1 cellular context compared by ENCODE assay signal in the genomic region with DNA sequence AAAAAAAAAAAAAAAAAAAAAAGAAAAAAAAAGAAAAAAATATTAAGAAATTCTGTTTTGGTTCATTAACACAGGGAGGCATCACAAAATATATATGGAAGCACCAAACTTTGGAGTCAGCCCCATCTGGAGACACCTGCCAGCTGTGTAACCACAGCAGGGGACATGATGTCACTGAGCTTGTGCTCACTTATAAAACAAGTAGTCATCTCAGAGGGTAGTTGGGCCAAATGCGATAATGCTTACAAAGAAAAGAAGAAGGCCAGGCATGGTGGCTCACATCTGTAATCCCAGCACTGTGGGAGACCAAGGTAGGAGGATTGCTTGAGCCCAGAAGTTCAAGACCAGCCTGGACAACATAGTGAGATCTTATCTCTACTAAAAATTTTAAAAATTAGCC.
TF ChIP-seq lines count a peak whose summit lies in the region.

No MANE protein-coding gene starts in this region.

TF ChIP-seq in HEK293, 187 proteins besides CTCF, POLR2A, EP300 and RAD21 (continued from another document):
- TF ChIP-seq, protein P1, sequence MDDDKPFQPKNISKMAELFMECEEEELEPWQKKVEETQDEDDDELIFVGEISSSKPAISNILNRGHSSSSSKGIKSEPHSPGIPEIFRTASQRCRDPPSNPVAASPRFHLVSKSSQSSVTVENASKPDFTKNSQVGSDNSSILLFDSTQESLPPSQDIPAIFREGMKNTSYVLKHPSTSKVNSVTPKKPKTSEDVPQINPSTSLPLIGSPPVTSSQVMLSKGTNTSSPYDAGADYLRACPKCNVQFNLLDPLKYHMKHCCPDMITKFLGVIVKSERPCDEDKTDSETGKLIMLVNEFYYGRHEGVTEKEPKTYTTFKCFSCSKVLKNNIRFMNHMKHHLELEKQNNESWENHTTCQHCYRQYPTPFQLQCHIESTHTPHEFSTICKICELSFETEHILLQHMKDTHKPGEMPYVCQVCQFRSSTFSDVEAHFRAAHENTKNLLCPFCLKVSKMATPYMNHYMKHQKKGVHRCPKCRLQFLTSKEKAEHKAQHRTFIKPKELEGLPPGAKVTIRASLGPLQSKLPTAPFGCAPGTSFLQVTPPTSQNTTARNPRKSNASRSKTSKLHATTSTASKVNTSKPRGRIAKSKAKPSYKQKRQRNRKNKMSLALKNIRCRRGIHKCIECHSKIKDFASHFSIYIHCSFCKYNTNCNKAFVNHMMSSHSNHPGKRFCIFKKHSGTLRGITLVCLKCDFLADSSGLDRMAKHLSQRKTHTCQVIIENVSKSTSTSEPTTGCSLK (tag by site-specific recombination; IDR thresholded peaks at IDR 0.05) = no peak
- no peak for TF ChIP-seq ZNF664 (tag by site-specific recombination; IDR thresholded peaks at IDR 0.05)
- no peak for TF ChIP-seq ZBTB7A (tag by site-specific recombination; IDR thresholded peaks at IDR 0.05; ENCODE audit: low read depth)
- no peak for TF ChIP-seq GFI1B (tag by site-specific recombination; IDR thresholded peaks at IDR 0.05)
- no peak for TF ChIP-seq MEIS1 (CRISPR knock-in tag; IDR thresholded peaks at IDR 0.05; ENCODE audit: borderline replicate concordance)
- no peak for TF ChIP-seq ZNF48 (tag by site-specific recombination; IDR thresholded peaks at IDR 0.05)
- TF ChIP-seq ZIC2 (tag by site-specific recombination; IDR thresholded peaks at IDR 0.05) = peak; percentile 73
- TF ChIP-seq ZNF549 (tag by site-specific recombination; IDR thresholded peaks at IDR 0.05) = no peak
- TF ChIP-seq ZNF133 (tag by site-specific recombination; IDR thresholded peaks at IDR 0.05) = no peak
- TF ChIP-seq, protein P2, sequence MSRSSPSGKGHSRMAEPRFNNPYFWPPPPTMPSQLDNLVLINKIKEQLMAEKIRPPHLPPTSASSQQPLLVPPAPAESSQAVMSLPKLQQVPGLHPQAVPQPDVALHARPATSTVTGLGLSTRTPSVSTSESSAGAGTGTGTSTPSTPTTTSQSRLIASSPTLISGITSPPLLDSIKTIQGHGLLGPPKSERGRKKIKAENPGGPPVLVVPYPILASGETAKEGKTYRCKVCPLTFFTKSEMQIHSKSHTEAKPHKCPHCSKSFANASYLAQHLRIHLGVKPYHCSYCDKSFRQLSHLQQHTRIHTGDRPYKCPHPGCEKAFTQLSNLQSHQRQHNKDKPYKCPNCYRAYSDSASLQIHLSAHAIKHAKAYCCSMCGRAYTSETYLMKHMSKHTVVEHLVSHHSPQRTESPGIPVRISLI (tag by site-specific recombination; IDR thresholded peaks at IDR 0.05) = peak; percentile 81; the same call in 1 of the 2 replicates
- TF ChIP-seq MYNN (tag by site-specific recombination; IDR thresholded peaks at IDR 0.05; ENCODE audit: borderline replicate concordance) = no peak
- no peak for TF ChIP-seq ZSCAN30 (tag by site-specific recombination; IDR thresholded peaks at IDR 0.05)
- TF ChIP-seq ZNF610 (tag by site-specific recombination; IDR thresholded peaks at IDR 0.05; ENCODE audit: borderline replicate concordance) = no peak
- TF ChIP-seq ZNF335 (tag by site-specific recombination; conservative IDR thresholded peaks at IDR 0.05) = no peak
- TF ChIP-seq SP7 (tag by site-specific recombination; IDR thresholded peaks at IDR 0.05) = no peak
- no peak for TF ChIP-seq KLF10 (tag by site-specific recombination; IDR thresholded peaks at IDR 0.05)
- 0 out of 2 replicates have a peak, but pooled peaks have one; percentile 15 for TF ChIP-seq ZBTB17 (tag by site-specific recombination; IDR thresholded peaks at IDR 0.05)
